14 cellular contexts compared by ENCODE assay signal in genomic region chr11:27599217-27599616, GRCh38.
"Had no signal": no experiment of that assay in that cellular context is flagged by ENCODE, and none has a peak within 500 bp of the region (broad histone marks: within the 10 kb centered on the region; RNA-seq: fewer than 3 reads in every experiment).

No MANE protein-coding gene starts in this region.

- H3K9me3 ChIP-seq: gastrocnemius medialis, heart right ventricle, pancreas, upper lobe of left lung had no signal

- H3K4me1 ChIP-seq: gastrocnemius medialis, heart right ventricle, pancreas, upper lobe of left lung had no signal

- FAIRE-seq: colon, endothelial cell of umbilical vein, kidney, pancreas had no signal

- H3K4me3 ChIP-seq: gastrocnemius medialis, heart right ventricle, pancreas, upper lobe of left lung had no signal

- ATAC-seq: activated T-helper 17 cell treated with anti-CD3 and anti-CD28 coated beads, Interleukin-2, amount 50 U/mL, for 72 hours; gastrocnemius medialis; heart right ventricle; pancreas had no signal

- H3K27me3 ChIP-seq: gastrocnemius medialis, heart right ventricle, pancreas, upper lobe of left lung had no signal

- DNase-seq: activated B cell treated with CpG ODN at 0.5 μM for 24 hours; activated CD4-positive, alpha-beta T cell treated with anti-CD3 and anti-CD28 coated beads, Interleukin-2, amount 10 ng/mL, durations not matched to agents 24 days and 14 days; activated CD8-positive, alpha-beta memory T cell treated with anti-CD3 and anti-CD28 coated beads for 24 hours; activated naive CD4-positive, alpha-beta T cell treated with anti-CD3 and anti-CD28 coated beads, Interleukin-2, amount 10 ng/mL, durations not matched to agents 7 days and 5 days; gastrocnemius medialis; heart right ventricle; kidney; pancreas; stimulated activated CD4-positive, alpha-beta T cell treated with anti-CD3 and anti-CD28 coated beads, Interleukin-4, amount 100 ng/mL, for 1 hour; stimulated activated CD8-positive, alpha-beta memory T cell treated with anti-CD3 and anti-CD28 coated beads, Interleukin-4, amount 100 ng/mL, for 48 hours; upper lobe of left lung had no signal

- H3K36me3 ChIP-seq: gastrocnemius medialis, pancreas, upper lobe of left lung had no signal

- H3K27ac ChIP-seq: gastrocnemius medialis, heart right ventricle, pancreas, upper lobe of left lung had no signal
